In the genomic region with DNA sequence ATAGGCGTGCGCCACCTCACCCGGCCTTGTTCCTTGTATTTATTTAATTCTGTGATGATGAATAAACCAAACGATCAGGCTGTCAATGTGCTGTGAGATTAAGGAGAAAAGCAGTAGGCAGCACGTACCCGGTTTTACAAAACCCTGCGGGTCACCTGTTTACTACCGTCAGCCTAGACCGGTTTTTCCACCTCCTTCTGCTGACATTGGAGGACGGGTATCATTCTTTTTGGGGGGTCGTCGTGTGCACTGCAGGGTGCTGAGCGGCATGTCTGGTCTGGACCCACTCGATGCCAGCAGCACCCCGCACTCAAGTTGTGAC, we compare ENCODE assay signal across 8 cellular contexts. TPM values are rescaled to one million over a fixed set of nuclear protein-coding genes. Genes with fewer than 3 reads are reported as not detected.
A peak's percentile ranks its signal among the peaks of the same experiment; 100 is the strongest.
DNase-seq lines count a peak whose midpoint lies in the region; ATAC-seq, FAIRE-seq and TF ChIP-seq lines count a peak whose summit lies in the region.

No MANE protein-coding gene starts in this region.

- intact Hi-C loops in lower lobe of right lung (cut with DNase I), result no loop called here
- intact Hi-C loops in upper lobe of right lung (cut with DNase I), result no loop called here

- H3K4me1 Mint-ChIP-seq in astrocyte (ENCODE audit: low read depth, unreplicated experiment), result peaks cover 24% of the 10 kb centered on the region

- H3K4me3 ChIP-seq in astrocyte (ENCODE audit: insufficient read depth, low read depth, low read length) (peak overlapping the region; percentile 63), lower lobe of right lung (peak overlapping the region; percentile 58), upper lobe of right lung (peak overlapping the region; percentile 94)

- H3K27me3 Mint-ChIP-seq in astrocyte (ENCODE audit: low read depth, unreplicated experiment), result no peaks in the 10 kb centered on the region

- H4K20me1 ChIP-seq in astrocyte (ENCODE audit: insufficient read depth, low read length), result peaks cover 30% of the 10 kb centered on the region

- TF ChIP-seq CTCF in astrocyte (IDR thresholded peaks at IDR 0.05; ENCODE audit: insufficient read depth, low read depth, low read length), result no peak
- TF ChIP-seq CTCF in lower lobe of right lung (IDR thresholded peaks at IDR 0.05), result no peak
- no peak for TF ChIP-seq CTCF in upper lobe of right lung (IDR thresholded peaks at IDR 0.05)

- H3K4me2 ChIP-seq in astrocyte (ENCODE audit: low read length), result peak overlapping the region; percentile 86

- H3K36me3 ChIP-seq in astrocyte (ENCODE audit: insufficient read depth, low read length), result no peaks in the 10 kb centered on the region
- peaks cover 14% of the 10 kb centered on the region for H3K36me3 ChIP-seq in lower lobe of right lung
- no peaks in the 10 kb centered on the region for H3K36me3 ChIP-seq in upper lobe of right lung

- no peak overlapping the region for H3K9ac ChIP-seq in astrocyte (ENCODE audit: low read length)

- FAIRE-seq in astrocyte (lab: Jason Lieb, UNC), result no peak

- H3K36me3 Mint-ChIP-seq in astrocyte (ENCODE audit: low read depth, unreplicated experiment), result no peaks in the 10 kb centered on the region

- no peaks in the 10 kb centered on the region for H3K9me3 ChIP-seq in astrocyte (ENCODE audit: insufficient read depth, low read depth, low read length)
- H3K9me3 ChIP-seq in lower lobe of right lung, result no peaks in the 10 kb centered on the region
- H3K9me3 ChIP-seq in upper lobe of right lung, result no peaks in the 10 kb centered on the region

- H3K4me1 ChIP-seq in astrocyte (ENCODE audit: insufficient read depth, low read length) (peaks cover 29% of the 10 kb centered on the region), lower lobe of right lung (peaks cover 49% of the 10 kb centered on the region), upper lobe of right lung (peaks cover 36% of the 10 kb centered on the region)

- H3K27ac ChIP-seq in astrocyte (ENCODE audit: low read depth, low read length) (no peak overlapping the region), lower lobe of right lung (no peak overlapping the region), upper lobe of right lung (no peak overlapping the region)

- no peak overlapping the region for H2AFZ ChIP-seq in astrocyte (ENCODE audit: low read depth, low read length)

- no peaks in the 10 kb centered on the region for H3K9me3 Mint-ChIP-seq in astrocyte (ENCODE audit: unreplicated experiment)

- peak overlapping the region; percentile 84 for H3K27ac Mint-ChIP-seq in astrocyte (ENCODE audit: unreplicated experiment)

- DNase-seq in stimulated activated CD4-positive, alpha-beta T cell treated with anti-CD3 and anti-CD28 coated beads, Interleukin-1b, Interleukin-23, amount 100 ng/mL, for 48 hours, result peak; percentile 38
- no peak for DNase-seq in stimulated activated CD4-positive, alpha-beta T cell treated with anti-CD3 and anti-CD28 coated beads, Interleukin-15, amount 100 ng/mL, for 24 hours
- DNase-seq in astrocyte (ENCODE audit: low read depth), result no peak
- no peak for DNase-seq in lower lobe of right lung
- DNase-seq in upper lobe of right lung, result no peak
- DNase-seq in G401 (ENCODE audit: low spot score), result no peak
- DNase-seq in putamen (ENCODE audit: low spot score), result no peak

- H3K79me2 ChIP-seq in astrocyte (ENCODE audit: insufficient read depth, low read length), result peaks cover 39% of the 10 kb centered on the region

- in situ Hi-C loops in G401 (cut with HindIII; ENCODE audit: low sequenced_read_pairs), result no loop called here

- H3K27me3 ChIP-seq in astrocyte (ENCODE audit: insufficient read depth, low read length), result no peaks in the 10 kb centered on the region
- H3K27me3 ChIP-seq in lower lobe of right lung (ENCODE audit: low read depth), result peaks cover 14% of the 10 kb centered on the region
- H3K27me3 ChIP-seq in upper lobe of right lung, result peaks cover 5% of the 10 kb centered on the region

- ATAC-seq in lower lobe of right lung (no peak), upper lobe of right lung (no peak), HG03442 (IDR thresholded peaks at IDR 0.05; ENCODE audit: unreplicated experiment) (no peak)

- peak overlapping the region; percentile 80 for H3K4me3 Mint-ChIP-seq in astrocyte (ENCODE audit: unreplicated experiment)

RNA-seq across cellular contexts. Expression of a gene that starts 0.9 kb away (rescaled TPM):
- 94.7 and 108 TPM in 2 replicates for total RNA-seq in astrocyte
- total RNA-seq in lower lobe of right lung, result 89.4 TPM
- total RNA-seq in upper lobe of right lung, result 98.7 TPM
- total RNA-seq in G401 (2014; rRNA removed; shearing (Covaris generic)), result 153 and 193 TPM in 2 replicates

RNA-seq across cellular contexts. Expression of a gene that starts 5.1 kb away (rescaled TPM):
- total RNA-seq in astrocyte, result 34.1 and 35.9 TPM in 2 replicates
- total RNA-seq in lower lobe of right lung, result 7.8 TPM
- total RNA-seq in upper lobe of right lung, result 7.1 TPM
- 110 and 116 TPM in 2 replicates for total RNA-seq in G401 (2014; rRNA removed; shearing (Covaris generic))

RNA-seq across cellular contexts. Expression of a gene that starts 22.8 kb away (rescaled TPM):
- 64.0 and 67.3 TPM in 2 replicates for total RNA-seq in astrocyte
- 76.7 TPM for total RNA-seq in lower lobe of right lung
- 78.2 TPM for total RNA-seq in upper lobe of right lung
- total RNA-seq in G401 (2014; rRNA removed; shearing (Covaris generic)), result 123 TPM in 2 replicates

RNA-seq across cellular contexts. Expression of a gene that starts 31.7 kb away (rescaled TPM):
- total RNA-seq in astrocyte, result 973 and 1,045 TPM in 2 replicates
- 854 TPM for total RNA-seq in lower lobe of right lung
- 841 TPM for total RNA-seq in upper lobe of right lung
- 1,108 and 1,164 TPM in 2 replicates for total RNA-seq in G401 (2014; rRNA removed; shearing (Covaris generic))

RNA-seq across cellular contexts. Expression of a gene that starts 43.5 kb away (rescaled TPM):
- total RNA-seq in astrocyte (5.5 and 7.1 TPM in 2 replicates), lower lobe of right lung (0.12 TPM), upper lobe of right lung (0.20 TPM)
- total RNA-seq in G401 (2014; rRNA removed; shearing (Covaris generic)), result 13.4 and 15.4 TPM in 2 replicates
